ENCODE assay signal across 10 cellular contexts in genomic region chr18:7872569-7872968, GRCh38.
DNase-seq lines count a peak whose midpoint lies in the region; ATAC-seq, FAIRE-seq and TF ChIP-seq lines count a peak whose summit lies in the region.
"Had no signal": no experiment of that assay in that cellular context is flagged by ENCODE, and none has a peak within 500 bp of the region (broad histone marks: within the 10 kb centered on the region; RNA-seq: fewer than 3 reads in every experiment).

No MANE protein-coding gene starts in this region.

- no peak overlapping the region for H3K14ac ChIP-seq in IMR-90 (replicated peaks; ENCODE audit: low read depth, low read length)

- FAIRE-seq in GM12892 (lab: Jason Lieb, UNC) = no peak

- no peaks in the 10 kb centered on the region; the same call in 1 of the 2 replicates for H3K9me3 ChIP-seq in IMR-90 (ENCODE audit: control insufficient read depth, insufficient read depth, low read length)
- no peaks in the 10 kb centered on the region for H3K9me3 ChIP-seq in adipocyte (ENCODE audit: control insufficient read depth, low read length)

- H4K8ac ChIP-seq in IMR-90 (ENCODE audit: low read depth in 2 of 2, low read length in 2 of 2) = no peak overlapping the region

- no peak overlapping the region for H2BK15ac ChIP-seq in IMR-90 (ENCODE audit: low read depth, low read length)

- H2BK20ac ChIP-seq in IMR-90 (ENCODE audit: low read depth, low read length) = no peak overlapping the region

- H3K4me1 ChIP-seq in IMR-90 (ENCODE audit: control insufficient read depth, insufficient read depth, low read length) = peaks cover 7% of the 10 kb centered on the region
- H3K4me1 ChIP-seq in adipocyte (ENCODE audit: control insufficient read depth, insufficient read depth, low read length) = peaks cover 37% of the 10 kb centered on the region

- H3K79me1 ChIP-seq in IMR-90 (ENCODE audit: low read depth in 1 of 2, low read length in 2 of 2) = peaks cover 0 to 12% of the 10 kb centered on the region in 2 experiments; a peak in 1 of 4 replicates

- no peak overlapping the region for H4K91ac ChIP-seq in IMR-90 (ENCODE audit: insufficient read depth, low read depth, low read length)

- TF ChIP-seq POLR2A in IMR-90 (IDR thresholded peaks at IDR 0.05; ENCODE audit: low read depth, low read length) (no peak), GM12892 (IDR thresholded peaks at IDR 0.05; ENCODE audit: low read depth, low read length) (no peak)

- no peak overlapping the region for H3K4ac ChIP-seq in IMR-90 (ENCODE audit: low read depth, low read length)

- H2AFZ ChIP-seq in IMR-90 (replicated peaks; ENCODE audit: low read length, poor library complexity) = no peak overlapping the region

- H3K56ac ChIP-seq in IMR-90 (ENCODE audit: extremely low read depth, insufficient read depth, low read length) = no peak overlapping the region

- no peaks in the 10 kb centered on the region for H3K27me3 ChIP-seq in IMR-90 (ENCODE audit: control insufficient read depth, insufficient read depth, low read length)
- no peaks in the 10 kb centered on the region for H3K27me3 ChIP-seq in adipocyte (replicated peaks; ENCODE audit: control insufficient read depth, insufficient read depth, low read length)

- peaks cover 6% of the 10 kb centered on the region; the same call in 1 of the 2 replicates for H4K20me1 ChIP-seq in IMR-90 (ENCODE audit: insufficient read depth, low read length)

- no CpG with 5 or more reads among the region's 3 CpGs for WGBS in IMR-90 (ENCODE audit: extremely low coverage in 2 of 2, insufficient read length in 1 of 2), 2 experiments

- no peak overlapping the region for H2AK5ac ChIP-seq in IMR-90 (ENCODE audit: low read depth, low read length)

- intact Hi-C loops in IMR-90 (cut with micrococcal nuclease) = no loop called here

- ATAC-seq in IMR-90 (ENCODE audit: low read depth) = peak; percentile 79
- no peak for ATAC-seq in GM21825 (IDR thresholded peaks at IDR 0.05; ENCODE audit: unreplicated experiment)
- ATAC-seq: T-cell had no signal

- no peak overlapping the region for H4K5ac ChIP-seq in IMR-90 (ENCODE audit: low read depth, low read length)

- no peak overlapping the region for H2BK5ac ChIP-seq in IMR-90 (ENCODE audit: low read depth, low read length, poor library complexity, severe bottlenecking)

- peak; percentile 38 for TF ChIP-seq CTCF in AG10803 (conservative IDR thresholded peaks at IDR 0.05; ENCODE audit: low read length)
- TF ChIP-seq CTCF in IMR-90 (conservative IDR thresholded peaks at IDR 0.05; ENCODE audit: low read depth, low read length) = peak; percentile 31; the same call in 1 of the 2 replicates

- dilution Hi-C loops in IMR-90 (cut with HindIII; ENCODE audit: low sequenced_read_pairs, unreplicated experiment) = no loop called here

- H3K18ac ChIP-seq in IMR-90 (ENCODE audit: low read depth, low read length) = no peak overlapping the region

- no peak overlapping the region for H2AK9ac ChIP-seq in IMR-90 (replicated peaks; ENCODE audit: low read depth, low read length, poor library complexity)

- H3K9me1 ChIP-seq in IMR-90 (ENCODE audit: insufficient read depth, low read length) = peaks cover 3% of the 10 kb centered on the region; the same call in 1 of the 2 replicates

- H3K27ac ChIP-seq in IMR-90 (ENCODE audit: insufficient read depth, low read length) = no peak overlapping the region

- H3K9ac ChIP-seq in IMR-90 (ENCODE audit: low read depth, low read length) (no peak overlapping the region), adipocyte (ENCODE audit: low read length) (peak overlapping the region; percentile 21)

- no peak overlapping the region for H3K23ac ChIP-seq in IMR-90 (ENCODE audit: low read depth, low read length)

- CTCF ChIA-PET in IMR-90 (lab: Yijun Ruan, JAX) = no interaction called here

- DNase-seq in AG10803 (ENCODE audit: low read depth) = peak; percentile 69
- DNase-seq in IMR-90 = peak; percentile 62
- DNase-seq in adipocyte (ENCODE audit: low read depth) = peak; percentile 15
- DNase-seq in islet precursor cell = peak; percentile 62
- no peak for DNase-seq in GM12892 (ENCODE audit: insufficient read length)
- no peak for DNase-seq in occipital lobe (lab: John Stamatoyannopoulos, UW)
- no peak for DNase-seq in activated effector memory CD4-positive, alpha-beta T cell treated with anti-CD3 and anti-CD28 coated beads, Interleukin-2, amount 50 U/mL, for 16 hours
- DNase-seq: activated gamma-delta T cell, T-cell had no signal

- no peak overlapping the region for H2BK120ac ChIP-seq in IMR-90 (ENCODE audit: low read depth, low read length)

- POLR2A ChIA-PET in IMR-90 (lab: Charles Lee; ENCODE audit: unreplicated experiment) = interaction anchor here (0.5 kb wide), 1 partner anchor 306 kb away, joined by 5 read pairs; no protein-coding TSS in a partner anchor

- H3K36me3 ChIP-seq in IMR-90 (ENCODE audit: control insufficient read depth, insufficient read depth, low read length) = no peaks in the 10 kb centered on the region
- no peaks in the 10 kb centered on the region for H3K36me3 ChIP-seq in adipocyte (ENCODE audit: control insufficient read depth, insufficient read depth, low read length, severe bottlenecking)

- no peak overlapping the region for H3K4me2 ChIP-seq in IMR-90 (ENCODE audit: low read depth, low read length)

- in situ Hi-C loops in IMR-90 (cut with MboI; ENCODE audit: low sequenced_read_pairs) = no loop called here

- H3K4me3 ChIP-seq in AG10803 (ENCODE audit: low read length) (no peak overlapping the region), IMR-90 (ENCODE audit: insufficient read depth, low read depth, low read length) (no peak overlapping the region), adipocyte (ENCODE audit: low read length) (peak overlapping the region; percentile 25)

- no TSS peak for BruUV-seq in IMR-90 (replicated peaks; lab: Mats Ljungman, UMichigan)

- TF ChIP-seq RAD21 in IMR-90 (IDR thresholded peaks at IDR 0.05; ENCODE audit: low read length) = peak; percentile 48

TF ChIP-seq in IMR-90, 13 proteins besides CTCF, POLR2A, EP300 and RAD21:
- TF ChIP-seq BHLHE40 (IDR thresholded peaks at IDR 0.05; ENCODE audit: low read depth, low read length) (no peak), USF2 (IDR thresholded peaks at IDR 0.05; ENCODE audit: low read depth, low read length) (no peak), SMC3 (IDR thresholded peaks at IDR 0.05; ENCODE audit: low read depth, low read length) (0 out of 2 replicates have a peak, but pooled peaks have one; percentile 32), ELK1 (IDR thresholded peaks at IDR 0.05; ENCODE audit: borderline replicate concordance, low read depth, low read length) (no peak), MAZ (IDR thresholded peaks at IDR 0.05; ENCODE audit: borderline replicate concordance, low read depth, low read length) (no peak), MAFK (IDR thresholded peaks at IDR 0.05; ENCODE audit: low read depth, low read length) (no peak), CHD1 (IDR thresholded peaks at IDR 0.05; ENCODE audit: low read depth, low read length) (no peak), NFE2L2 (IDR thresholded peaks at IDR 0.05; ENCODE audit: low read depth, low read length) (no peak), MXI1 (IDR thresholded peaks at IDR 0.05; ENCODE audit: borderline replicate concordance, low read depth, low read length) (no peak), RFX5 (IDR thresholded peaks at IDR 0.05; ENCODE audit: low read depth, low read length) (no peak), RCOR1 (IDR thresholded peaks at IDR 0.05; ENCODE audit: insufficient replicate concordance, low read length) (no peak), FOS (IDR thresholded peaks at IDR 0.05; ENCODE audit: low read depth, low read length) (0 out of 2 replicates have a peak, but pooled peaks have one; percentile 28), CEBPB (IDR thresholded peaks at IDR 0.05; ENCODE audit: low read depth, low read length) (peak; percentile 36; the same call in 1 of the 2 replicates)

Comparison
In these comparisons a context has a peak if more than half of its experiments do, and no peak if none do; other contexts are left out.
1. DNase-seq: peak in AG10803 (single experiment), IMR-90 (single experiment), adipocyte (single experiment) and islet precursor cell (single experiment); none in GM12892 (single experiment), occipital lobe (single experiment) and activated effector memory CD4-positive, alpha-beta T cell treated with anti-CD3 and anti-CD28 coated beads, Interleukin-2, amount 50 U/mL, for 16 hours (single experiment).